In genomic region chr4:82721819-82722423, GRCh38 we compare ENCODE assay signal across 8 cellular contexts.
A peak's percentile ranks its signal among the peaks of the same experiment; 100 is the strongest.
DNase-seq lines count a peak whose midpoint lies in the region; ATAC-seq and TF ChIP-seq lines count a peak whose summit lies in the region.

No MANE protein-coding gene starts in this region.

- H3K27ac Mint-ChIP-seq in activated CD4-positive, alpha-beta T cell treated with anti-CD3 and anti-CD28 coated beads, Interleukin-2, amount 10 ng/mL, durations not matched to agents 7 days and 5 days, result no peak overlapping the region

- H3K9me3 Mint-ChIP-seq in activated CD4-positive, alpha-beta T cell treated with anti-CD3 and anti-CD28 coated beads, Interleukin-2, amount 10 ng/mL, durations not matched to agents 7 days and 5 days, result no peaks in the 10 kb centered on the region

- no peak overlapping the region for H3K4me3 ChIP-seq in testis

- peak overlapping the region in 1 of 2 donors; percentile 24 for H3K27ac ChIP-seq in testis

- peak; percentile 76 for ATAC-seq in GM18519 (IDR thresholded peaks at IDR 0.05; ENCODE audit: low FRiP score, unreplicated experiment)
- peak; percentile 19 to 45 for ATAC-seq in left cardiac atrium

- no peak overlapping the region for H3K4me3 Mint-ChIP-seq in activated CD4-positive, alpha-beta T cell treated with anti-CD3 and anti-CD28 coated beads, Interleukin-2, amount 10 ng/mL, durations not matched to agents 7 days and 5 days

- WGBS in testis, 2 donors, result 54 to 70% methylated on average over 2 of the region's 2 CpGs

- H3K27me3 ChIP-seq in testis, result no peaks in the 10 kb centered on the region

- intact Hi-C loops in left cardiac atrium (cut with DNase I) (no loop called here), testis (cut with DNase I; ENCODE audit: low total_unique reads) (no loop called here)

- POLR2A ChIA-PET in activated CD4-positive, alpha-beta T cell treated with anti-CD3 and anti-CD28 coated beads, Interleukin-2, amount 10 ng/mL, durations not matched to agents 7 days and 5 days (lab: Charles Lee), result no interaction called here

- CTCF ChIA-PET in activated CD4-positive, alpha-beta T cell treated with anti-CD3 and anti-CD28 coated beads, Interleukin-2, amount 10 ng/mL, durations not matched to agents 7 days and 5 days (lab: Charles Lee), result interaction anchor here (1.0 to 1.7 kb wide), 4 partner anchors 10 to 16 kb away, joined by 3 to 4 read pairs (median 3); no protein-coding TSS in a partner anchor

- no peaks in the 10 kb centered on the region for H3K9me3 ChIP-seq in testis

- H3K36me3 ChIP-seq in testis (ENCODE audit: low read depth, missing control alignments), result no peaks in the 10 kb centered on the region

- H3K4me1 ChIP-seq in testis, result peaks cover 30% of the 10 kb centered on the region

- no peaks in the 10 kb centered on the region for H3K27me3 Mint-ChIP-seq in activated CD4-positive, alpha-beta T cell treated with anti-CD3 and anti-CD28 coated beads, Interleukin-2, amount 10 ng/mL, durations not matched to agents 7 days and 5 days

- DNase-seq in CD1c-positive myeloid dendritic cell (ENCODE audit: extremely low spot score) (peak; percentile 10), LoVo (ENCODE audit: low spot score) (peak; percentile 20), left cardiac atrium (peak; percentile 29), testis (peak; percentile 36), GM19240 (ENCODE audit: insufficient read length, low spot score) (no peak), mesenteric fat pad (ENCODE audit: low spot score) (no peak)
- DNase-seq in activated CD4-positive, alpha-beta T cell treated with anti-CD3 and anti-CD28 coated beads, Interleukin-2, amount 10 ng/mL, durations not matched to agents 7 days and 5 days, result peak; percentile 45

- no peaks in the 10 kb centered on the region for H3K36me3 Mint-ChIP-seq in activated CD4-positive, alpha-beta T cell treated with anti-CD3 and anti-CD28 coated beads, Interleukin-2, amount 10 ng/mL, durations not matched to agents 7 days and 5 days (ENCODE audit: low read depth)

- no peaks in the 10 kb centered on the region for H3K4me1 Mint-ChIP-seq in activated CD4-positive, alpha-beta T cell treated with anti-CD3 and anti-CD28 coated beads, Interleukin-2, amount 10 ng/mL, durations not matched to agents 7 days and 5 days

- TF ChIP-seq POLR2A in testis (IDR thresholded peaks at IDR 0.05), result no peak

- TF ChIP-seq CTCF in testis (IDR thresholded peaks at IDR 0.05), result peak in 1 of 3 experiments; percentile 16

Comparison
In these comparisons a context has a peak if more than half of its experiments do, and no peak if none do; other contexts are left out.
1. DNase-seq: peak in CD1c-positive myeloid dendritic cell (single experiment), LoVo (single experiment), activated CD4-positive, alpha-beta T cell treated with anti-CD3 and anti-CD28 coated beads, Interleukin-2, amount 10 ng/mL, durations not matched to agents 7 days and 5 days (single experiment), left cardiac atrium (single experiment) and testis (single experiment); none in GM19240 (single experiment) and mesenteric fat pad (single experiment).